8 cellular contexts compared by ENCODE assay signal in the genomic region with DNA sequence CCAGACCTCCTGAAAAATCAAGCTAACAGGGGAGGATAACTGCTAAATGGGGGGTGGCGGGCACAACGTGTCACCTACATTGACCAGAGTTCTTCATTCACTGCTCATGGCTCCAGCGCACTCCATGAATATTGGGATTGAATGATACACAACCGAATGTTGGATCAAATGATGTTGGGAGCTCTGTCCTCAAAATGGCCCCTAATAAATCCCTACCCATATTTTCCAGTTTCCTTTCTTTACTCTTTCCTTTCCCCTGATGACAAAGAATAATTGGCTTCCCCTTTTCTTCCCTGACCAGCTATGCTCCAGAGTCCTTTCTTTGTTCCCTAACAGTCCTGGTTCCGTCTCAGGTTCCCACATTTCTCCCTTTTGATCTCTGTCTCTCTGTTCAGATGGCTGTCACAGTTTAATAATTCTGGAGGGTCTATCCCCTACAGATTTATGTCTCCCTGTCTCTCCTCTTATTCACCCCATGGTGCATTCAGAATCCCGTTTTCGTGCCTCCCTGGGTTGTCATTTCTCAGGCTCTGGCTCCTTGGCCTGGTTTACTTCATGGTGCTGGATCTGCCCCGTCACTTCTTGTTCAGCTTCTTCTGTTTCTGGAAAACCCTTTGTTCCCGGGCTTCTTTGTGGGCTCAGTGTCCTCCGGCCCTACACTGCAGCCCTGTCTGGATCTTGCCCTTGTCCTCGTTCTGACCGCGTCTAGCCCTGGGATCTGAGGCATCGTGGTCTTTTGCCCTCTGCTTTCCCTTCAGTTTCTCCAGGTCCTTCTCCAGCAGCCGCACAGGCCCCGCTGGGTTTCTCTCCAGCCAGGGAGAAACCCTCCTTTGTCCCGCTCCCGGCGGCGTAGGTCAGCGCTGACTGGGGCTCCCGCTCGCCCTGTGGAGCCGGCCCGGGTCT.
A peak's percentile ranks its signal among the peaks of the same experiment; 100 is the strongest.
DNase-seq lines count a peak whose midpoint lies in the region; ATAC-seq, FAIRE-seq and TF ChIP-seq lines count a peak whose summit lies in the region.

No MANE protein-coding gene starts in this region.

- intact Hi-C loops in GM12878 (cut with micrococcal nuclease; ENCODE audit: unreplicated experiment) = loop anchor here (10.0 kb wide), 1 partner anchor 550 kb away; no protein-coding TSS in a partner anchor

- H3K27ac Mint-ChIP-seq in stimulated activated naive CD8-positive, alpha-beta T cell treated with anti-CD3 and anti-CD28 coated beads, Interleukin-15, amount 100 ng/mL, for 72 hours = peak overlapping the region; percentile 16 to 50

- H3K79me2 ChIP-seq in GM12878 (ENCODE audit: control insufficient read depth, insufficient read depth, low read length) = peaks cover 50% of the 10 kb centered on the region

- no peak for TF ChIP-seq POLR2A in GM12878 (IDR thresholded peaks at IDR 0.05; ENCODE audit: low read depth, low read length)

- RAD21 ChIA-PET in GM12878 (lab: Charles Lee; ENCODE audit: unreplicated experiment) = interaction anchor here (1.7 to 11.2 kb wide), 7 partner anchors 85 to 171 kb away, joined by 5 to 304 read pairs (median 9); a partner anchor contains a TSS

- no peak for TF ChIP-seq CTCF in GM12878 (IDR thresholded peaks at IDR 0.05 in 2 of 3, conservative IDR thresholded peaks at IDR 0.05 in 1 of 3; ENCODE audit: control insufficient read depth in 2 of 3, extremely low read depth in 1 of 3, insufficient read depth in 1 of 3, low read depth in 3 of 3, low read length in 3 of 3)

- H2AFZ ChIP-seq in GM12878 (ENCODE audit: control insufficient read depth, low read depth, low read length) = peak overlapping the region; percentile 48

- H3K9ac ChIP-seq in BLaER1 (peak overlapping the region; percentile 95), GM12878 (ENCODE audit: control insufficient read depth, insufficient read depth, low read length) (peak overlapping the region; percentile 71)

- no peak for ATAC-seq in GM12878
- ATAC-seq in stimulated activated naive CD8-positive, alpha-beta T cell treated with anti-CD3 and anti-CD28 coated beads, Interleukin-15, amount 100 ng/mL, for 72 hours = no peak
- ATAC-seq in HG02981 (IDR thresholded peaks at IDR 0.05; ENCODE audit: unreplicated experiment) = no peak
- no peak for ATAC-seq in GM21737 (IDR thresholded peaks at IDR 0.05; ENCODE audit: unreplicated experiment)
- no peak for ATAC-seq in HG02623 (IDR thresholded peaks at IDR 0.05; ENCODE audit: unreplicated experiment)

- no peaks in the 10 kb centered on the region for H3K9me3 Mint-ChIP-seq in stimulated activated naive CD8-positive, alpha-beta T cell treated with anti-CD3 and anti-CD28 coated beads, Interleukin-15, amount 100 ng/mL, for 72 hours

- no peak for TF ChIP-seq RAD21 in GM12878 (IDR thresholded peaks at IDR 0.05; ENCODE audit: insufficient read depth, low read depth, low read length)

- peaks cover 30% of the 10 kb centered on the region for H3K4me1 Mint-ChIP-seq in stimulated activated naive CD8-positive, alpha-beta T cell treated with anti-CD3 and anti-CD28 coated beads, Interleukin-15, amount 100 ng/mL, for 72 hours

- H3K4me3 Mint-ChIP-seq in stimulated activated naive CD8-positive, alpha-beta T cell treated with anti-CD3 and anti-CD28 coated beads, Interleukin-15, amount 100 ng/mL, for 72 hours = peak overlapping the region; percentile 42 to 47

- H3K27me3 ChIP-seq in BLaER1 (no peaks in the 10 kb centered on the region), GM12878 (replicated peaks in 1 of 2; ENCODE audit: control insufficient read depth in 2 of 2, insufficient read depth in 2 of 2, low read length in 1 of 2) (no peaks in the 10 kb centered on the region)

- H3K4me3 ChIP-seq in BLaER1 = peak overlapping the region; percentile 96
- peak overlapping the region; percentile 94 for H3K4me3 ChIP-seq in GM12878

- H3K9me3 ChIP-seq in BLaER1 = no peaks in the 10 kb centered on the region
- no peaks in the 10 kb centered on the region for H3K9me3 ChIP-seq in GM12878 (replicated peaks; ENCODE audit: control insufficient read depth, insufficient read depth, low read length)

- H3K4me2 ChIP-seq in BLaER1 (peak overlapping the region; percentile 97), GM12878 (ENCODE audit: control insufficient read depth, insufficient read depth) (peak overlapping the region; percentile 78)

- peak; percentile 54 for DNase-seq in HuH-7.5 (ENCODE audit: low spot score)
- no peak for DNase-seq in GM12878 (ENCODE audit: low read depth, low spot score)
- peak; percentile 80 for DNase-seq in islet precursor cell
- no peak for DNase-seq in stimulated activated naive CD8-positive, alpha-beta T cell treated with anti-CD3 and anti-CD28 coated beads, Interleukin-15, amount 100 ng/mL, for 72 hours

- H3K27ac ChIP-seq in BLaER1 = peak overlapping the region; percentile 95
- peak overlapping the region; percentile 67 for H3K27ac ChIP-seq in GM12878 (ENCODE audit: control insufficient read depth, insufficient read depth)

- peaks cover 8% of the 10 kb centered on the region for H3K27me3 Mint-ChIP-seq in stimulated activated naive CD8-positive, alpha-beta T cell treated with anti-CD3 and anti-CD28 coated beads, Interleukin-15, amount 100 ng/mL, for 72 hours

- no peak for TF ChIP-seq EP300 in GM12878 (IDR thresholded peaks at IDR 0.05; ENCODE audit: borderline replicate concordance in 1 of 2, control insufficient read depth in 1 of 2, low read depth in 2 of 2, low read length in 2 of 2)

- POLR2A ChIA-PET in GM12878 (lab: Charles Lee) = interaction anchor here (0.7 to 2.2 kb wide), 2 partner anchors 87 to 91 kb away, joined by 9 to 16 read pairs; no protein-coding TSS in a partner anchor

- no peaks in the 10 kb centered on the region for H3K36me3 ChIP-seq in BLaER1
- no peaks in the 10 kb centered on the region for H3K36me3 ChIP-seq in GM12878 (ENCODE audit: control insufficient read depth in 2 of 2, insufficient read depth in 2 of 2, low read length in 1 of 2)

- no peak for FAIRE-seq in GM12878 (lab: Jason Lieb, UNC)

- CTCF ChIA-PET in GM12878 (lab: Yijun Ruan, JAX) = interaction anchor here (1.0 to 10.0 kb wide), 8 partner anchors 12 to 161 kb away, joined by 3 to 465 read pairs (median 8); no protein-coding TSS in a partner anchor

- H3K4me1 ChIP-seq in BLaER1 = peaks cover 59% of the 10 kb centered on the region
- H3K4me1 ChIP-seq in GM12878 (ENCODE audit: control insufficient read depth, insufficient read depth, low read length) = peaks cover 37% of the 10 kb centered on the region

- SMC1A ChIA-PET in GM12878 (lab: Charles Lee; ENCODE audit: uncharacterized antibody, unreplicated experiment) = interaction anchor here (1.1 to 3.4 kb wide), 7 partner anchors 54 to 307 kb away, joined by 3 to 137 read pairs (median 9); no protein-coding TSS in a partner anchor

- in situ Hi-C loops in GM12878 (cut with MboI) = no loop called here

- H4K20me1 ChIP-seq in BLaER1 (peaks cover 27% of the 10 kb centered on the region), GM12878 (ENCODE audit: control insufficient read depth, insufficient read depth) (no peaks in the 10 kb centered on the region)

- BruUV-seq in GM12878 (replicated peaks; lab: Mats Ljungman, UMichigan) = TSS peak; percentile 63

- 47% methylated on average over 25 of the region's 25 CpGs for WGBS in GM12878 (ENCODE audit: insufficient coverage, insufficient replicate concordance, low lambda C conversion rate, missing lambda C conversion rate)

TF ChIP-seq in GM12878, 131 proteins besides CTCF, POLR2A, EP300 and RAD21:
- no peak for TF ChIP-seq ESRRA (IDR thresholded peaks at IDR 0.05; ENCODE audit: low read length)
- 0 out of 2 replicates have a peak, but pooled peaks have one; percentile 18 for TF ChIP-seq TARDBP (IDR thresholded peaks at IDR 0.05; ENCODE audit: borderline replicate concordance)
- TF ChIP-seq, protein P1, sequence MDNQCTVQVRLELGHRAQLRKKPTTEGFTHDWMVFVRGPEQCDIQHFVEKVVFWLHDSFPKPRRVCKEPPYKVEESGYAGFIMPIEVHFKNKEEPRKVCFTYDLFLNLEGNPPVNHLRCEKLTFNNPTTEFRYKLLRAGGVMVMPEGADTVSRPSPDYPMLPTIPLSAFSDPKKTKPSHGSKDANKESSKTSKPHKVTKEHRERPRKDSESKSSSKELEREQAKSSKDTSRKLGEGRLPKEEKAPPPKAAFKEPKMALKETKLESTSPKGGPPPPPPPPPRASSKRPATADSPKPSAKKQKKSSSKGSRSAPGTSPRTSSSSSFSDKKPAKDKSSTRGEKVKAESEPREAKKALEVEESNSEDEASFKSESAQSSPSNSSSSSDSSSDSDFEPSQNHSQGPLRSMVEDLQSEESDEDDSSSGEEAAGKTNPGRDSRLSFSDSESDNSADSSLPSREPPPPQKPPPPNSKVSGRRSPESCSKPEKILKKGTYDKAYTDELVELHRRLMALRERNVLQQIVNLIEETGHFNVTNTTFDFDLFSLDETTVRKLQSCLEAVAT (IDR thresholded peaks at IDR 0.05) = peak; percentile 46; the same call in 1 of the 2 replicates
TF ChIP-seq in GM12878: peak in this region for 2.

Comparison
In these comparisons a context has a peak if more than half of its experiments do, and no peak if none do; other contexts are left out.
1. DNase-seq: peak in HuH-7.5 (single experiment) and islet precursor cell (single experiment); none in GM12878 (single experiment) and stimulated activated naive CD8-positive, alpha-beta T cell treated with anti-CD3 and anti-CD28 coated beads, Interleukin-15, amount 100 ng/mL, for 72 hours (0 of 2).